Comparison of ENCODE assay signal across 29 cellular contexts in the genomic region with DNA sequence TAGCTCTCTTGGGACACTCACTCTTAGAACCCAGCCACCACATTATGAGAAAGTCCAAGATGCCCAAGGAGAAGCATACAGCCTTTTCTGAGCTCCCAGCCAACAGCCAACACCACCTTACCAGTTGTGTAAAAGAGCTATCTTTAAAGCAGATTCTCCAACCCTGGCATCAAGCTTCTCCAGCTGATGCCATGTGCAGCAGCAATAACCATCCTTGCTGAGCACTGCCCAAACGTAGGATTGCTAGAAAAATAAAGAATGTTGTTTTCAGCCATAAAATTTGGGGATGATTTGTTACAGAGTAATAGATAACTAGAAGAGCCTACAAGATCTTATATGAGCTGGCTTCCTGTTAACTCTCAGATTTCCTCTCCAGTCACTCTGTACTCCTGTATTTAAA.
"Had no signal": no experiment of that assay in that cellular context is flagged by ENCODE, and none has a peak within 500 bp of the region (broad histone marks: within the 10 kb centered on the region; RNA-seq: fewer than 3 reads in every experiment).

No MANE protein-coding gene starts in this region.

- H3K36me3 ChIP-seq: stomach, suprapubic skin, thoracic aorta, thyroid gland, tibial artery, tibial nerve, transverse colon, upper lobe of left lung, upper lobe of right lung, uterus, vagina had no signal

- H3K36me3 Mint-ChIP-seq: stimulated activated effector memory CD8-positive, alpha-beta T cell treated with anti-CD3 and anti-CD28 coated beads, Interleukin-12 subunit alpha, Interleukin-12 subunit beta, amount 100 ng/mL, for 72 hours; stimulated activated memory B cell treated with anti-CD40 and anti-IgM and Interleukin-4, amounts not matched to agents 10 μg/mL and 1 μg/mL and 100 μg/mL, for 72 hours; stimulated activated naive B cell treated with anti-CD40 and anti-IgM and Interleukin-4, amounts not matched to agents 10 μg/mL and 1 μg/mL and 100 μg/mL, for 72 hours; type B pancreatic cell had no signal

- H3K27me3 ChIP-seq: stomach, suprapubic skin, testis, thyroid gland, tibial artery, tibial nerve, transverse colon, upper lobe of left lung, upper lobe of right lung, uterus, vagina had no signal

- H3K27ac ChIP-seq: stomach, suprapubic skin, testis, thoracic aorta, thyroid gland, tibial artery, tibial nerve, transverse colon, upper lobe of left lung, upper lobe of right lung, uterus, vagina had no signal

- H3K4me1 Mint-ChIP-seq: stimulated activated effector memory CD8-positive, alpha-beta T cell treated with anti-CD3 and anti-CD28 coated beads, Interleukin-12 subunit alpha, Interleukin-12 subunit beta, amount 100 ng/mL, for 72 hours; stimulated activated memory B cell treated with anti-CD40 and anti-IgM and Interleukin-4, amounts not matched to agents 10 μg/mL and 1 μg/mL and 100 μg/mL, for 72 hours; stimulated activated naive B cell treated with anti-CD40 and anti-IgM and Interleukin-4, amounts not matched to agents 10 μg/mL and 1 μg/mL and 100 μg/mL, for 72 hours; stimulated activated naive CD8-positive, alpha-beta T cell treated with anti-CD3 and anti-CD28 coated beads, Interleukin-15, amount 100 ng/mL, for 72 hours had no signal

- ATAC-seq: stimulated activated effector memory CD8-positive, alpha-beta T cell treated with anti-CD3 and anti-CD28 coated beads, Interleukin-12 subunit alpha, Interleukin-12 subunit beta, amount 100 ng/mL, for 72 hours; stimulated activated memory B cell treated with anti-CD40 and anti-IgM and Interleukin-4, amounts not matched to agents 10 μg/mL and 1 μg/mL and 100 μg/mL, for 72 hours; stimulated activated naive B cell treated with anti-CD40 and anti-IgM and Interleukin-4, amounts not matched to agents 10 μg/mL and 1 μg/mL and 100 μg/mL, for 72 hours; stimulated activated naive CD8-positive, alpha-beta T cell treated with anti-CD3 and anti-CD28 coated beads, Interleukin-15, amount 100 ng/mL, for 72 hours; stimulated activated naive CD8-positive, alpha-beta T cell treated with anti-CD3 and anti-CD28 coated beads, Interleukin-15, Interleukin-2, amounts not matched to agents 100 U/mL and 50 U/mL, for 24 hours; upper lobe of right lung had no signal

- DNase-seq: stimulated activated CD4-positive, alpha-beta T cell treated with anti-CD3 and anti-CD28 coated beads, Interleukin-2, amount 100 ng/mL, for 48 hours; stimulated activated CD4-positive, alpha-beta T cell treated with anti-CD3 and anti-CD28 coated beads, Interleukin-4, amount 100 ng/mL, for 1 hour; stimulated activated CD4-positive, alpha-beta T cell treated with anti-CD3 and anti-CD28 coated beads, Interleukin-4, amount 100 ng/mL, for 24 hours; stimulated activated CD4-positive, alpha-beta T cell treated with anti-CD3 and anti-CD28 coated beads, Interleukin-4, amount 100 ng/mL, for 4 hours; stimulated activated CD8-positive, alpha-beta memory T cell treated with anti-CD3 and anti-CD28 coated beads, Interleukin-4, amount 100 ng/mL, for 48 hours; stimulated activated naive B cell treated with anti-CD40 and anti-IgM and Interleukin-4, amounts not matched to agents 10 μg/mL and 1 μg/mL and 100 μg/mL, for 72 hours; stimulated activated naive CD4-positive, alpha-beta T cell; stimulated activated naive CD4-positive, alpha-beta T cell treated with Interleukin-2 at 50 U/mL for 16 hours; stimulated activated naive CD8-positive, alpha-beta T cell treated with anti-CD3 and anti-CD28 coated beads, Interleukin-15, amount 100 ng/mL, for 72 hours; stimulated activated naive CD8-positive, alpha-beta T cell treated with anti-CD3 and anti-CD28 coated beads, Interleukin-15, Interleukin-2, amounts not matched to agents 100 U/mL and 50 U/mL, for 24 hours; stomach; substantia nigra; testis; thyroid gland; tibial artery; transverse colon; trophoblast cell; upper lobe of left lung; upper lobe of right lung; uterus had no signal

- H3K9me3 ChIP-seq: testis, thyroid gland, transverse colon, uterus, vagina had no signal

- H3K27ac Mint-ChIP-seq: stimulated activated effector memory CD8-positive, alpha-beta T cell treated with anti-CD3 and anti-CD28 coated beads, Interleukin-12 subunit alpha, Interleukin-12 subunit beta, amount 100 ng/mL, for 72 hours; stimulated activated memory B cell treated with anti-CD40 and anti-IgM and Interleukin-4, amounts not matched to agents 10 μg/mL and 1 μg/mL and 100 μg/mL, for 72 hours; stimulated activated naive B cell treated with anti-CD40 and anti-IgM and Interleukin-4, amounts not matched to agents 10 μg/mL and 1 μg/mL and 100 μg/mL, for 72 hours; stimulated activated naive CD8-positive, alpha-beta T cell treated with anti-CD3 and anti-CD28 coated beads, Interleukin-15, amount 100 ng/mL, for 72 hours; stimulated activated naive CD8-positive, alpha-beta T cell treated with anti-CD3 and anti-CD28 coated beads, Interleukin-15, Interleukin-2, amounts not matched to agents 100 ng/mL and 50 ng/mL, for 24 hours; type B pancreatic cell had no signal

- H3K27me3 Mint-ChIP-seq: stimulated activated memory B cell treated with anti-CD40 and anti-IgM and Interleukin-4, amounts not matched to agents 10 μg/mL and 1 μg/mL and 100 μg/mL, for 72 hours; stimulated activated naive CD8-positive, alpha-beta T cell treated with anti-CD3 and anti-CD28 coated beads, Interleukin-15, amount 100 ng/mL, for 72 hours; type B pancreatic cell had no signal

- H3K4me1 ChIP-seq: stomach, suprapubic skin, testis, thyroid gland, tibial artery, tibial nerve, transverse colon, upper lobe of left lung, upper lobe of right lung, uterus, vagina had no signal

- H3K4me3 Mint-ChIP-seq: stimulated activated effector memory CD8-positive, alpha-beta T cell treated with anti-CD3 and anti-CD28 coated beads, Interleukin-12 subunit alpha, Interleukin-12 subunit beta, amount 100 ng/mL, for 72 hours; stimulated activated memory B cell treated with anti-CD40 and anti-IgM and Interleukin-4, amounts not matched to agents 10 μg/mL and 1 μg/mL and 100 μg/mL, for 72 hours; stimulated activated naive B cell treated with anti-CD40 and anti-IgM and Interleukin-4, amounts not matched to agents 10 μg/mL and 1 μg/mL and 100 μg/mL, for 72 hours; stimulated activated naive CD8-positive, alpha-beta T cell treated with anti-CD3 and anti-CD28 coated beads, Interleukin-15, amount 100 ng/mL, for 72 hours; stimulated activated naive CD8-positive, alpha-beta T cell treated with anti-CD3 and anti-CD28 coated beads, Interleukin-15, Interleukin-2, amounts not matched to agents 100 ng/mL and 50 ng/mL, for 24 hours; type B pancreatic cell had no signal

- H3K9me3 Mint-ChIP-seq: type B pancreatic cell had no signal

- H3K4me3 ChIP-seq: stomach, suprapubic skin, testis, thoracic aorta, thyroid gland, tibial artery, tibial nerve, transverse colon, upper lobe of left lung, upper lobe of right lung, uterus, vagina had no signal

- FAIRE-seq: urothelium cell line had no signal
